ENCODE assay signal across 17 cellular contexts in genomic region chr1:231032963-231033362, GRCh38. TPM values are rescaled to one million over a fixed set of nuclear protein-coding genes. Genes with fewer than 3 reads are reported as not detected.
DNase-seq lines count a peak whose midpoint lies in the region; ATAC-seq and TF ChIP-seq lines count a peak whose summit lies in the region.
"Had no signal": no experiment of that assay in that cellular context is flagged by ENCODE, and none has a peak within 500 bp of the region (broad histone marks: within the 10 kb centered on the region; RNA-seq: fewer than 3 reads in every experiment).

No MANE protein-coding gene starts in this region.

- no peaks in the 10 kb centered on the region for H3K9me3 ChIP-seq in SK-N-MC (ENCODE audit: low read depth, low read length)
- H3K9me3 ChIP-seq in right cardiac atrium (ENCODE audit: control insufficient read depth, low read length): no peaks in the 10 kb centered on the region

- H3K4me3 ChIP-seq in SK-N-MC (no peak overlapping the region), foreskin fibroblast (ENCODE audit: low read depth in 1 of 2, low read length in 2 of 2) (no peak overlapping the region), right cardiac atrium (ENCODE audit: low read length) (no peak overlapping the region)
- H3K4me3 ChIP-seq: GM12878, K562 had no signal

- no peaks in the 10 kb centered on the region for H3K4me1 ChIP-seq in right cardiac atrium (ENCODE audit: control insufficient read depth, insufficient read depth, low read length)

- intact Hi-C loops in right cardiac atrium (cut with DNase I): no loop called here

- no peaks in the 10 kb centered on the region for H3K27me3 ChIP-seq in right cardiac atrium (ENCODE audit: control insufficient read depth, insufficient read depth)

- no peak overlapping the region for H3K27ac ChIP-seq in SK-N-MC
- H3K27ac ChIP-seq in right cardiac atrium (ENCODE audit: low read length): no peak overlapping the region
- H3K27ac ChIP-seq: HL-60 had no signal

- no peak for TF ChIP-seq CTCF in foreskin fibroblast (IDR thresholded peaks at IDR 0.05; ENCODE audit: low read depth, low read length)

- no peak for ATAC-seq in right cardiac atrium
- no peak for ATAC-seq in HG03565 (IDR thresholded peaks at IDR 0.05; ENCODE audit: unreplicated experiment)
- ATAC-seq: GM12878, HCT116, K562, Panc1 had no signal

- H3K36me3 ChIP-seq in SK-N-MC (ENCODE audit: insufficient read depth, low read length): no peaks in the 10 kb centered on the region

- DNase-seq in HCEC 1CT (peak; percentile 51), SK-N-MC (ENCODE audit: low read depth, low spot score) (peak; percentile 57), foreskin fibroblast (peak; percentile 26 to 36), right cardiac atrium (no peak), C1 segment of cervical spinal cord (lab: John Stamatoyannopoulos, UW) (no peak), dermis blood vessel endothelial cell (no peak)
- DNase-seq: MM.1S, NCI-H1105, NCI-H1694 treated with DMSO at 0.1 percent for 48 hours, NCI-H774, SHP77 had no signal

- no peak overlapping the region for H3K9ac ChIP-seq in SK-N-MC (ENCODE audit: insufficient read length)

- WGBS in right cardiac atrium: 49% methylated on average over 7 of the region's 7 CpGs

RNA-seq across cellular contexts. Expression of gene FAM89A, which starts 7.1 kb away (rescaled TPM):
- total RNA-seq in right cardiac atrium (1 to 10 TPM; 2.3 to 7.3 (median 4.6) TPM), dermis blood vessel endothelial cell (20.5 and 44.2 TPM in 2 replicates)
- polyA plus RNA-seq in right cardiac atrium: 7.7 TPM

RNA-seq across cellular contexts. Expression of gene ARV1, which starts 54.1 kb away (rescaled TPM):
- total RNA-seq in right cardiac atrium (10 to 100 TPM; 25.2 to 29.2 (median 27.6) TPM), dermis blood vessel endothelial cell (12.6 and 12.7 TPM in 2 replicates)
- polyA plus RNA-seq in right cardiac atrium: 48.5 TPM

RNA-seq across cellular contexts. Expression of gene TTC13, which starts 54.3 kb away (rescaled TPM):
- total RNA-seq in right cardiac atrium: 1 to 10 TPM; 6.5 to 8.6 (median 7.5) TPM
- polyA plus RNA-seq in right cardiac atrium: 4.5 TPM
- 22.3 and 37.8 TPM in 2 replicates for total RNA-seq in dermis blood vessel endothelial cell

Comparison
In these comparisons a context has a peak if more than half of its experiments do, and no peak if none do; other contexts are left out.
1. DNase-seq: peak in HCEC 1CT (single experiment), SK-N-MC (single experiment) and foreskin fibroblast (2 of 2); none in right cardiac atrium (0 of 3), C1 segment of cervical spinal cord (0 of 14) and dermis blood vessel endothelial cell (single experiment).